8 cellular contexts compared by ENCODE assay signal in the genomic region with DNA sequence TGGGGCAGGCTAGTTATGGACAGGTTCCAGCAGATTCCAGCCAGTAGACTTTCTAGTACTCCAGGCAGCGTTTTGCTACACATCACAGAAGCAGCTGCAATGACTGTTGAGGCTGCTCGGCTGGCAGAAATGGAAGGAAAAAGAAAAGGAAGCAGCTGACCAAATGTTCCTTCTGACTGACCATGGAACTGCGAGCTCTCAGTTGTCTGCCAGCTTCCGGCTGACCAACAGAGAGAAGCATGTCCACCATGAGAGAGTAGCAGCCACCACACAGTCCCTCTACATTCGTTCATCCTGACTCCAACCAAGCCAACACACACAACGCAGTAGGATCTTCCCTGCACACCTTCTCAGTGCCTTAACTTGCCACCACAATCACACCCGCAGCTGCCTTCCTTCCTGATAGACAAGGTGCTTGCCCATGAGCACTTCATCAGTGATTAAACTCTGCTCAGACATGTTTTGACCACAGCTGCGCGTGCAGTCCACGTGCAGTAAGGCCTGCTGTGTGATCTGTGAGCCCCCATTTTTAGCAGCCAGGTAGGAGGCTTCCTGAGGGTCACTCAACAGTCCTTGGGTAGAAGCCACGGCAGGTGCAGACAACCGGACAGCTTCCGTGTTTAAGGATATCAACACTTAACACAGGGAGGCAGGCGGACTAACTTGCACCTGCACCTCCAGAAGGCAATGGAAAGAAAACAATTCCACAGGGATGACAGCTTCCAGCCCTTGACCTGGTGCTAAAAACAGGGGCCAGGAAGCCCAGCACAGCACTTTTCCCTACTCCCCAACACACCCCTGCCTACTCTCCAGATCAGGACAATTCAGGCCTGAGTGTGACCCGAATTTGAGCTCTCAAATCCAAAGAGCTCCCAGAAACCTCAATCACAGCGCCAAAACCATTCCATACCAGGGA. TPM values are rescaled to one million over a fixed set of nuclear protein-coding genes. Genes with fewer than 3 reads are reported as not detected.
A peak's percentile ranks its signal among the peaks of the same experiment; 100 is the strongest.
DNase-seq lines count a peak whose midpoint lies in the region; ATAC-seq lines count a peak whose summit lies in the region.

No MANE protein-coding gene starts in this region.

- H2BK120ac ChIP-seq in neuronal stem cell (ENCODE audit: low read depth, low read length): peak overlapping the region; percentile 51

- H3K4me3 ChIP-seq in neuronal stem cell (ENCODE audit: low read length in 2 of 2): peak overlapping the region; percentile 57 to 77

- peak overlapping the region; percentile 94 for H3K4me2 ChIP-seq in neuronal stem cell (ENCODE audit: insufficient read depth, low read length, poor library complexity, severe bottlenecking)

- ATAC-seq in GM18867 (IDR thresholded peaks at IDR 0.05; ENCODE audit: unreplicated experiment): peak; percentile 32
- ATAC-seq in activated T-cell treated with anti-CD3 and anti-CD28 coated beads, Interleukin-2, amount 50 U/mL, for 72 hours (replicated peaks in 1 of 2): no peak
- no peak for ATAC-seq in GM19463 (IDR thresholded peaks at IDR 0.05; ENCODE audit: unreplicated experiment)
- no peak for ATAC-seq in GM21367 (IDR thresholded peaks at IDR 0.05; ENCODE audit: unreplicated experiment)

- H2BK12ac ChIP-seq in neuronal stem cell (ENCODE audit: low read length): peak overlapping the region; percentile 49

- peaks cover 11% of the 10 kb centered on the region for H3K79me1 ChIP-seq in neuronal stem cell (ENCODE audit: low read depth, low read length)

- peak overlapping the region; percentile 47 for H2BK15ac ChIP-seq in neuronal stem cell (ENCODE audit: low read length)

- peaks cover 64% of the 10 kb centered on the region for H3K4me1 Mint-ChIP-seq in activated T-cell treated with anti-CD3 and anti-CD28 coated beads, Interleukin-2, amount 50 U/mL, for 72 hours (ENCODE audit: low read depth)

- peak overlapping the region; percentile 95 for H3K9ac ChIP-seq in neuronal stem cell (ENCODE audit: low read depth, low read length, poor library complexity)

- H3K27ac ChIP-seq in neuronal stem cell (replicated peaks; ENCODE audit: low read length): no peak overlapping the region

- H4K8ac ChIP-seq in neuronal stem cell (ENCODE audit: low read depth, low read length): peak overlapping the region; percentile 76

- peak; percentile 66 for DNase-seq in AG08396 (ENCODE audit: low spot score)
- DNase-seq in NCI-H226: peak; percentile 63
- peak; percentile 15 to 31 for DNase-seq in activated T-cell treated with anti-CD3 and anti-CD28 coated beads, Interleukin-2, amount 50 U/mL, for 72 hours
- DNase-seq in foreskin melanocyte: peak; percentile 82
- no peak for DNase-seq in neuronal stem cell (ENCODE audit: low spot score)

- H3K23ac ChIP-seq in neuronal stem cell (ENCODE audit: low read depth, low read length, poor library complexity): peak overlapping the region; percentile 75

- H2AK5ac ChIP-seq in neuronal stem cell (ENCODE audit: low read depth, low read length): peak overlapping the region; percentile 56

- peaks cover 0 to 4% of the 10 kb centered on the region in 2 donors for H3K36me3 ChIP-seq in neuronal stem cell (replicated peaks in 1 of 2; ENCODE audit: control insufficient read depth in 2 of 2, insufficient read depth in 2 of 2, low read length in 2 of 2)

- H2AFZ ChIP-seq in neuronal stem cell (ENCODE audit: low read length): peak overlapping the region; percentile 70

- no peak overlapping the region for H3K14ac ChIP-seq in neuronal stem cell (ENCODE audit: low read length)

- H3K18ac ChIP-seq in neuronal stem cell (ENCODE audit: low read length): peak overlapping the region; percentile 87

- H3K9me3 ChIP-seq in neuronal stem cell (replicated peaks in 1 of 2; ENCODE audit: control insufficient read depth in 2 of 2, insufficient read depth in 1 of 2, low read depth in 1 of 2, low read length in 2 of 2): no peaks in the 10 kb centered on the region

- no peaks in the 10 kb centered on the region for H3K27me3 ChIP-seq in neuronal stem cell (ENCODE audit: control insufficient read depth in 3 of 3, insufficient read depth in 3 of 3, low read depth in 1 of 3, low read length in 3 of 3)

- H2BK5ac ChIP-seq in neuronal stem cell (ENCODE audit: low read length): no peak overlapping the region

- WGBS in neuronal stem cell (ENCODE audit: extremely low coverage in 2 of 2, insufficient read length in 2 of 2, insufficient replicate concordance in 1 of 2), 2 donors: no CpG with 5 or more reads among the region's 16 CpGs

- H3K4me1 ChIP-seq in neuronal stem cell (ENCODE audit: control insufficient read depth in 2 of 2, insufficient read depth in 1 of 2, low read depth in 1 of 2, low read length in 2 of 2): peaks cover 4 to 19% of the 10 kb centered on the region in 2 donors

- no peak overlapping the region for H4K91ac ChIP-seq in neuronal stem cell (ENCODE audit: low read depth, low read length, poor library complexity)

- H3K4ac ChIP-seq in neuronal stem cell (ENCODE audit: low read length): peak overlapping the region; percentile 79

- H3K27me3 Mint-ChIP-seq in activated T-cell treated with anti-CD3 and anti-CD28 coated beads, Interleukin-2, amount 50 U/mL, for 72 hours (ENCODE audit: low read depth): no peaks in the 10 kb centered on the region

- peak overlapping the region; percentile 90 to 98 for H3K4me3 Mint-ChIP-seq in activated T-cell treated with anti-CD3 and anti-CD28 coated beads, Interleukin-2, amount 50 U/mL, for 72 hours

- H3K9me3 Mint-ChIP-seq in activated T-cell treated with anti-CD3 and anti-CD28 coated beads, Interleukin-2, amount 50 U/mL, for 72 hours: no peaks in the 10 kb centered on the region

- H3K27ac Mint-ChIP-seq in activated T-cell treated with anti-CD3 and anti-CD28 coated beads, Interleukin-2, amount 50 U/mL, for 72 hours: peak overlapping the region; percentile 90

- peaks cover 0 to 2% of the 10 kb centered on the region in 2 donors for H3K36me3 Mint-ChIP-seq in activated T-cell treated with anti-CD3 and anti-CD28 coated beads, Interleukin-2, amount 50 U/mL, for 72 hours (ENCODE audit: insufficient read depth in 2 of 2)

RNA-seq across cellular contexts. Expression of gene TGFBRAP1, which starts 1.0 kb away (rescaled TPM):
- total RNA-seq in activated T-cell treated with anti-CD3 and anti-CD28 coated beads, Interleukin-2, amount 50 U/mL, for 72 hours: 10 to 100 TPM; 13.8 to 21.5 TPM
- 10.0 TPM for polyA plus RNA-seq in neuronal stem cell (2013, experiment 1 of 2)
- 9.5 TPM for polyA plus RNA-seq in neuronal stem cell (2013, experiment 2 of 2)

RNA-seq across cellular contexts. Expression of gene C2orf49, which starts 8.8 kb away (rescaled TPM):
- total RNA-seq in activated T-cell treated with anti-CD3 and anti-CD28 coated beads, Interleukin-2, amount 50 U/mL, for 72 hours: 10 to 100 TPM; 15.9 to 18.9 TPM
- polyA plus RNA-seq in neuronal stem cell (2013, experiment 1 of 2): 24.1 TPM
- polyA plus RNA-seq in neuronal stem cell (2013, experiment 2 of 2): 24.0 TPM
